Comparison of ENCODE assay signal across 1 cellular context in the genomic region with DNA sequence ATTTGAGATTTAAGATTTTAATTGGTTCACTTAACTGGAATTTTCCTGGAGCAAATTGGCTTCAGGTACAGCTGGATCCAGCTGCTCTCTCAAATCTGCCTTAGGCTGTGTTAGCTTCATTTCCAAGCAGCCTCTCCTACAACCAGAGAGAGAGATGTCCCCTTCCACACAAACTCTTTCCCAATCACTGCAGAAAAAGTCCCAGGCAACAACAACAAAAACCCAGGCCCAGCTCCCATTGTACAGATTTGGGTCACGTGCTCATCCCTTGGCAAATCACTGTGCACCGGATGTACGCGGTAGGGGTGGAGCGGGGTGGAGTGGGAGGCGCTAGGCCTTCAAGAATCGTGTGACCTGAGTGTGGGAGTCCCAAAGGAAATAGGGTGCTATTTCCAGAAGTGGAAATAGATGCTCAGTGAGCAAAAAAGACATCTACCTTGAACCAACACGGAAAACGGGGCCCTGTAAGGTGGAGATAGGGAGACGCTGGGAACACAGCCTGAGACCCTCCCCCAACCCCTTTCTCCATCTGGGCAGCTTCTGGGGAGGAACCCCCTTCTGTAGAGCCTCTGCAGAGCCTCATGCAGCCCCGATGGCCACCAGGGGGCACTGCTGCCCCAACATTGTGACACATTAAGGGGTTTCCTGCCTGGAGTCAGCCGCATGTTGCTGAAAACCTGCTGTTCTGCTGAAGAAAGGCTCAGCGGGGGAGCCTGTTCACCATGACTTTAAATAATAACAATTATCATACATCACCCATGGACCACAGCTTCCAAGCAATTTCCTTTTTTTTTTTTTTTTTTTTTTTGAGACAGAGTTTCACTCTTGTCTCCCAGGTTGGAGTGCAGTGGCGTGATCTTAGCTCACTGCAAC.
A peak's percentile ranks its signal among the peaks of the same experiment; 100 is the strongest.
TF ChIP-seq lines count a peak whose summit lies in the region.

No MANE protein-coding gene starts in this region.

TF ChIP-seq in GM12878, 131 proteins besides CTCF, POLR2A, EP300 and RAD21:
- TF ChIP-seq, protein P1, sequence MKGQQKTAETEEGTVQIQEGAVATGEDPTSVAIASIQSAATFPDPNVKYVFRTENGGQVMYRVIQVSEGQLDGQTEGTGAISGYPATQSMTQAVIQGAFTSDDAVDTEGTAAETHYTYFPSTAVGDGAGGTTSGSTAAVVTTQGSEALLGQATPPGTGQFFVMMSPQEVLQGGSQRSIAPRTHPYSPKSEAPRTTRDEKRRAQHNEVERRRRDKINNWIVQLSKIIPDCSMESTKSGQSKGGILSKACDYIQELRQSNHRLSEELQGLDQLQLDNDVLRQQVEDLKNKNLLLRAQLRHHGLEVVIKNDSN (IDR thresholded peaks at IDR 0.05; ENCODE audit: borderline replicate concordance, extremely low read length, insufficient read depth, low read depth, low read length) = peak; percentile 84
- TF ChIP-seq BRCA1 (IDR thresholded peaks at IDR 0.05; ENCODE audit: low read depth, low read length) = no peak
- TF ChIP-seq SPI1 (IDR thresholded peaks at IDR 0.05; ENCODE audit: borderline replicate concordance, insufficient read depth, low read depth, low read length) = peak; percentile 3; the same call in 1 of the 2 replicates
- peak; percentile 91 for TF ChIP-seq SMC3 (IDR thresholded peaks at IDR 0.05; ENCODE audit: borderline replicate concordance, low read length)
- peak; percentile 38 for TF ChIP-seq IKZF1 (conservative IDR thresholded peaks at IDR 0.05)
- no peak for TF ChIP-seq ESRRA (IDR thresholded peaks at IDR 0.05; ENCODE audit: low read length)
- TF ChIP-seq SMARCA5 (IDR thresholded peaks at IDR 0.05) = 0 out of 2 replicates have a peak, but pooled peaks have one; percentile 16
- TF ChIP-seq, protein P2, sequence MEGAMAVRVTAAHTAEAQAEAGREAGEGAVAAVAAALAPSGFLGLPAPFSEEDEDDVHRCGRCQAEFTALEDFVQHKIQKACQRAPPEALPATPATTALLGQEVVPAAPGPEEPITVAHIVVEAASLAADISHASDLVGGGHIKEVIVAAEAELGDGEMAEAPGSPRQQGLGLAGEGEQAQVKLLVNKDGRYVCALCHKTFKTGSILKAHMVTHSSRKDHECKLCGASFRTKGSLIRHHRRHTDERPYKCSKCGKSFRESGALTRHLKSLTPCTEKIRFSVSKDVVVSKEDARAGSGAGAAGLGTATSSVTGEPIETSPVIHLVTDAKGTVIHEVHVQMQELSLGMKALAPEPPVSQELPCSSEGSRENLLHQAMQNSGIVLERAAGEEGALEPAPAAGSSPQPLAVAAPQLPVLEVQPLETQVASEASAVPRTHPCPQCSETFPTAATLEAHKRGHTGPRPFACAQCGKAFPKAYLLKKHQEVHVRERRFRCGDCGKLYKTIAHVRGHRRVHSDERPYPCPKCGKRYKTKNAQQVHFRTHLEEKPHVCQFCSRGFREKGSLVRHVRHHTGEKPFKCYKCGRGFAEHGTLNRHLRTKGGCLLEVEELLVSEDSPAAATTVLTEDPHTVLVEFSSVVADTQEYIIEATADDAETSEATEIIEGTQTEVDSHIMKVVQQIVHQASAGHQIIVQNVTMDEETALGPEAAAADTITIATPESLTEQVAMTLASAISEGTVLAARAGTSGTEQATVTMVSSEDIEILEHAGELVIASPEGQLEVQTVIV (IDR thresholded peaks at IDR 0.05; ENCODE audit: borderline replicate concordance, partially characterized antibody) = no peak
- TF ChIP-seq YY1 (IDR thresholded peaks at IDR 0.05; ENCODE audit: low read depth, low read length) = peak; percentile 60; the same call in 1 of the 2 replicates
- TF ChIP-seq, protein P3, sequence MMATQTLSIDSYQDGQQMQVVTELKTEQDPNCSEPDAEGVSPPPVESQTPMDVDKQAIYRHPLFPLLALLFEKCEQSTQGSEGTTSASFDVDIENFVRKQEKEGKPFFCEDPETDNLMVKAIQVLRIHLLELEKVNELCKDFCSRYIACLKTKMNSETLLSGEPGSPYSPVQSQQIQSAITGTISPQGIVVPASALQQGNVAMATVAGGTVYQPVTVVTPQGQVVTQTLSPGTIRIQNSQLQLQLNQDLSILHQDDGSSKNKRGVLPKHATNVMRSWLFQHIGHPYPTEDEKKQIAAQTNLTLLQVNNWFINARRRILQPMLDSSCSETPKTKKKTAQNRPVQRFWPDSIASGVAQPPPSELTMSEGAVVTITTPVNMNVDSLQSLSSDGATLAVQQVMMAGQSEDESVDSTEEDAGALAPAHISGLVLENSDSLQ (IDR thresholded peaks at IDR 0.05) = no peak
- TF ChIP-seq RAD51 (IDR thresholded peaks at IDR 0.05) = peak; percentile 86
- TF ChIP-seq BHLHE40 (IDR thresholded peaks at IDR 0.05; ENCODE audit: borderline replicate concordance in 1 of 2, low read depth in 2 of 2, low read length in 1 of 2) = peak in 1 of 2 experiments; percentile 58; a peak in 1 of 4 replicates
- TF ChIP-seq ZNF24 (IDR thresholded peaks at IDR 0.05) = no peak
- TF ChIP-seq MEF2B (IDR thresholded peaks at IDR 0.05; ENCODE audit: partially characterized antibody, poor library complexity, severe bottlenecking) = peak; percentile 28
- TF ChIP-seq, protein P4, sequence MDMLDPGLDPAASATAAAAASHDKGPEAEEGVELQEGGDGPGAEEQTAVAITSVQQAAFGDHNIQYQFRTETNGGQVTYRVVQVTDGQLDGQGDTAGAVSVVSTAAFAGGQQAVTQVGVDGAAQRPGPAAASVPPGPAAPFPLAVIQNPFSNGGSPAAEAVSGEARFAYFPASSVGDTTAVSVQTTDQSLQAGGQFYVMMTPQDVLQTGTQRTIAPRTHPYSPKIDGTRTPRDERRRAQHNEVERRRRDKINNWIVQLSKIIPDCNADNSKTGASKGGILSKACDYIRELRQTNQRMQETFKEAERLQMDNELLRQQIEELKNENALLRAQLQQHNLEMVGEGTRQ (IDR thresholded peaks at IDR 0.05; ENCODE audit: borderline replicate concordance, low read depth, low read length) = peak; percentile 18; the same call in 1 of the 2 replicates
- peak; percentile 23; the same call in 1 of the 2 replicates for TF ChIP-seq EED (IDR thresholded peaks at IDR 0.05; ENCODE audit: low read depth)
- TF ChIP-seq SMAD1 (IDR thresholded peaks at IDR 0.05; ENCODE audit: low read depth, partially characterized antibody) = no peak
TF ChIP-seq in GM12878: peak in this region for 11.
